ENCODE assay signal across 1 cellular context in genomic region chr6:125254321-125254720, GRCh38.
A peak's percentile ranks its signal among the peaks of the same experiment; 100 is the strongest.
TF ChIP-seq lines count a peak whose summit lies in the region.

No MANE protein-coding gene starts in this region.

TF ChIP-seq in IMR-90, 13 proteins besides CTCF, POLR2A, EP300 and RAD21:
- TF ChIP-seq MXI1 (IDR thresholded peaks at IDR 0.05; ENCODE audit: borderline replicate concordance, low read depth, low read length), result no peak
- peak; percentile 23; the same call in 1 of the 2 replicates for TF ChIP-seq CEBPB (IDR thresholded peaks at IDR 0.05; ENCODE audit: low read depth, low read length)
